In the genomic region with DNA sequence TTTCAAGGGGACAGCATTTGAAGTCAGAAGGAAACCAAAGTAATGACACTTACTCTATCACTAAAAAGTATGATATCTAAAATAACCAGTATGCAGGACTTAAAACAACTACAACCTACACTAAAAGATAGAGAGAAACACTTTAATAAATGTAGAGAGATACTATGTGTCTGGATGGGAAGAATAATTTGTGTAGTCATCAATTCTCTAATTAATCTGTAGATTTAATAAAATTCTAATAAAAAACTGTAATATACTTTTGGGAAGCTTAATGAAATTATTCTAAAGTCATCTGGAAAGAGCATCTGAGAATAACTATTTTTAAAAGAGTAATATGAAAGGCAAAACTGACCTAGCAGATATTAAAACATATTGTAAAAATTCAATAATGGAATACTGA, we compare ENCODE assay signal across 10 cellular contexts. TPM values are rescaled to one million over a fixed set of nuclear protein-coding genes. Genes with fewer than 3 reads are reported as not detected.
"Had no signal": no experiment of that assay in that cellular context is flagged by ENCODE, and none has a peak within 500 bp of the region (broad histone marks: within the 10 kb centered on the region; RNA-seq: fewer than 3 reads in every experiment).

No MANE protein-coding gene starts in this region.

- H3K9ac ChIP-seq: KMS-11 had no signal

- DNase-seq: H9, HCEC 1CT, IMR-90, KBM-7 had no signal

- H2AFZ ChIP-seq: GM23338 had no signal

- H3K4me2 ChIP-seq: GM23338, KMS-11 had no signal

- H3K27ac ChIP-seq: HL-60, KMS-11 had no signal

- FAIRE-seq: H1, H54 had no signal

- ATAC-seq: GM23338 had no signal

- H3K4me3 ChIP-seq: GM23338 had no signal

RNA-seq across cellular contexts. Expression of a gene that starts 52.1 kb away (rescaled TPM):
- total RNA-seq: HT1080 had no signal

RNA-seq across cellular contexts. Expression of a gene that starts 52.3 kb away (rescaled TPM):
- total RNA-seq: HT1080, IMR-90 had no signal
- polyA plus RNA-seq: IMR-90 had no signal
